In the genomic region with DNA sequence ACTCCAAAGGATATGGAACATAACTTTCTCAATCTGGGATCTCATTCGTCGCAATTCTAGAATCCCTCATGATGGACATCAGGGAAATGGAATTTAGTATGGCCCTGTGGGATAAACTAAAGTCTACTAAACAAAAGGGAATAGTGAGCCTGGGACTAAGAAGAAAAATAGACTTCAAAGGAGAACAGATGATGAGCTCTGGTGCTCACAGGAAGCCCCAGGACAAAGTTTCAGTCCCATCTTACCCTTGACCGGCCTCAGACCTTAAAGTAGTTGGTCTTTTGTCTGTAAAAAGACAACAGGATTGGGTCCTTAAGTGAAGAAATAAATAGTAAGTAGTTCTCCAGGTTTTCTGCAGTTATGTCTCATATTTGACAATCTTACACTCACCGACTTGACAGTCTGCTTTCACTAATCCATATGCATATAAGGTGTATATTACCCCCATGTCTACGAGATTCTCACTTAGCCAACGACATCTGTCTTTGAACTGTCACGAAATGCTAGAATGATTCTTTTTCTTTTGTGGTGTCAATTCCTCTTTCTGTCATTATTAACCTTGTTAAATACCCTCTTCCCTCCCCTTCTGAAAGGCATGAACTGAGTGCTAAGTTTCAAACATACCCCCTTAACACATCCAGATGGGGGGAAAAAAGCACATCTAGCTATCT, we compare ENCODE assay signal across 13 cellular contexts. TPM values are rescaled to one million over a fixed set of nuclear protein-coding genes. Genes with fewer than 3 reads are reported as not detected.
DNase-seq lines count a peak whose midpoint lies in the region; ATAC-seq and TF ChIP-seq lines count a peak whose summit lies in the region.
"Had no signal": no experiment of that assay in that cellular context is flagged by ENCODE, and none has a peak within 500 bp of the region (broad histone marks: within the 10 kb centered on the region; RNA-seq: fewer than 3 reads in every experiment).

No MANE protein-coding gene starts in this region.

- DNase-seq in GM06990 (ENCODE audit: extremely low read depth, insufficient read length) (peak; percentile 74), T-cell (no peak), osteocyte (ENCODE audit: extremely low spot score, unreplicated experiment) (no peak), foreskin keratinocyte (no peak)
- DNase-seq in CD8-positive, alpha-beta T cell = no peak
- DNase-seq: DMS79 treated with DMSO at 0.1 percent for 48 hours, heart right ventricle, NCI-H1930, pancreas, T-helper 1 cell had no signal

- H3K36me3 ChIP-seq in GM06990 (ENCODE audit: control insufficient read depth, insufficient read depth, low read length) = no peaks in the 10 kb centered on the region
- H3K36me3 ChIP-seq in CD8-positive, alpha-beta T cell (ENCODE audit: insufficient read depth, low read length) = no peaks in the 10 kb centered on the region
- H3K36me3 ChIP-seq: heart right ventricle, pancreas had no signal

- H3K9me3 ChIP-seq in CD8-positive, alpha-beta T cell (ENCODE audit: low read length) = no peaks in the 10 kb centered on the region
- H3K9me3 ChIP-seq: pancreas had no signal

- H3K27ac ChIP-seq in CD8-positive, alpha-beta T cell (ENCODE audit: low read depth, low read length) = no peak overlapping the region
- no peak overlapping the region for H3K27ac ChIP-seq in foreskin keratinocyte
- H3K27ac ChIP-seq: heart right ventricle, pancreas had no signal

- no peak overlapping the region for H3K4me3 Mint-ChIP-seq in T-cell
- no peak overlapping the region for H3K4me3 Mint-ChIP-seq in osteocyte (ENCODE audit: unreplicated experiment)
- no peak overlapping the region for H3K4me3 Mint-ChIP-seq in CD8-positive, alpha-beta T cell

- POLR2A ChIA-PET in T-cell (lab: Charles Lee) = no interaction called here
- POLR2A ChIA-PET in CD8-positive, alpha-beta T cell (lab: Charles Lee) = interaction anchor here (1.0 to 1.6 kb wide), 3 partner anchors 11 to 69 kb away, joined by 3 to 5 read pairs (median 4); partner anchors contain the start of gene IKZF1

- intact Hi-C loops in CD8-positive, alpha-beta T cell (cut with DNase I, micrococcal nuclease) = no loop called here

- H3K4me3 ChIP-seq in GM06990 (replicated peaks; ENCODE audit: low read depth, low read length) = no peak overlapping the region
- H3K4me3 ChIP-seq in CD8-positive, alpha-beta T cell (ENCODE audit: low read depth, low read length) = no peak overlapping the region
- H3K4me3 ChIP-seq: heart right ventricle, pancreas had no signal

- H3K27ac Mint-ChIP-seq in T-cell (no peak overlapping the region), osteocyte (ENCODE audit: unreplicated experiment) (no peak overlapping the region)
- no peak overlapping the region for H3K27ac Mint-ChIP-seq in CD8-positive, alpha-beta T cell

- no peaks in the 10 kb centered on the region for H3K27me3 ChIP-seq in GM06990 (replicated peaks; ENCODE audit: control insufficient read depth, insufficient read depth, low read length)
- no peaks in the 10 kb centered on the region for H3K27me3 ChIP-seq in CD8-positive, alpha-beta T cell (ENCODE audit: insufficient read depth, low read length)
- peaks cover 11% of the 10 kb centered on the region for H3K27me3 ChIP-seq in foreskin keratinocyte
- H3K27me3 ChIP-seq: pancreas had no signal

- no peaks in the 10 kb centered on the region for H3K27me3 Mint-ChIP-seq in T-cell
- H3K27me3 Mint-ChIP-seq in osteocyte (ENCODE audit: unreplicated experiment) = peaks cover 22% of the 10 kb centered on the region
- H3K27me3 Mint-ChIP-seq in CD8-positive, alpha-beta T cell (ENCODE audit: low read depth) = no peaks in the 10 kb centered on the region

- no peaks in the 10 kb centered on the region for H3K9me3 Mint-ChIP-seq in T-cell
- H3K9me3 Mint-ChIP-seq in osteocyte (ENCODE audit: unreplicated experiment) = no peaks in the 10 kb centered on the region
- H3K9me3 Mint-ChIP-seq in CD8-positive, alpha-beta T cell = no peaks in the 10 kb centered on the region

- H3K4me1 ChIP-seq in CD8-positive, alpha-beta T cell (ENCODE audit: insufficient read depth, low read length) = no peaks in the 10 kb centered on the region
- no peaks in the 10 kb centered on the region for H3K4me1 ChIP-seq in foreskin keratinocyte
- H3K4me1 ChIP-seq: pancreas had no signal

- CTCF ChIA-PET in T-cell (lab: Charles Lee) = interaction anchor here in 1 of 2 donors (0.5 kb wide), 1 partner anchor 35 kb away, joined by 5 read pairs; no protein-coding TSS in a partner anchor
- CTCF ChIA-PET in CD8-positive, alpha-beta T cell (lab: Charles Lee) = interaction anchor here (1.6 to 4.3 kb wide), 2 partner anchors 88 to 124 kb away, joined by 8 to 14 read pairs; no protein-coding TSS in a partner anchor

- no peaks in the 10 kb centered on the region for H3K36me3 Mint-ChIP-seq in T-cell
- H3K36me3 Mint-ChIP-seq in osteocyte (ENCODE audit: unreplicated experiment) = no peaks in the 10 kb centered on the region
- no peaks in the 10 kb centered on the region for H3K36me3 Mint-ChIP-seq in CD8-positive, alpha-beta T cell

- TF ChIP-seq CTCF in GM06990 (IDR thresholded peaks at IDR 0.05; ENCODE audit: insufficient read depth, low read length, poor library complexity, severe bottlenecking) (no peak), osteocyte (IDR thresholded peaks at IDR 0.05) (no peak), foreskin keratinocyte (conservative IDR thresholded peaks at IDR 0.05) (no peak)
- TF ChIP-seq CTCF in CD8-positive, alpha-beta T cell (IDR thresholded peaks at IDR 0.05) = no peak

- ATAC-seq in GM19043 (IDR thresholded peaks at IDR 0.05; ENCODE audit: low read depth, unreplicated experiment) (peak; percentile 76), HG02610 (IDR thresholded peaks at IDR 0.05; ENCODE audit: unreplicated experiment) (peak; percentile 50), HG03378 (IDR thresholded peaks at IDR 0.05; ENCODE audit: unreplicated experiment) (peak; percentile 60), T-cell (replicated peaks in 1 of 4) (no peak), foreskin keratinocyte (no peak)
- no peak for ATAC-seq in CD8-positive, alpha-beta T cell
- ATAC-seq: heart right ventricle, pancreas had no signal

- peaks cover 34 to 45% (median 38%) of the 10 kb centered on the region in 3 donors for H3K4me1 Mint-ChIP-seq in T-cell
- H3K4me1 Mint-ChIP-seq in osteocyte (ENCODE audit: unreplicated experiment) = no peaks in the 10 kb centered on the region
- peaks cover 34% of the 10 kb centered on the region for H3K4me1 Mint-ChIP-seq in CD8-positive, alpha-beta T cell (ENCODE audit: low read depth)

RNA-seq across cellular contexts. Expression of gene IKZF1, which starts 10.9 kb away (rescaled TPM):
- 100 to 1,000 TPM; 429 to 525 (median 494) TPM for total RNA-seq in T-cell
- not detected in 2 replicates for total RNA-seq in osteocyte
- 100 to 1,000 TPM; 248 TPM for total RNA-seq in CD8-positive, alpha-beta T cell
- total RNA-seq in foreskin keratinocyte = not detected in 2 replicates
- not detected in 2 replicates for polyA plus RNA-seq in foreskin keratinocyte

Comparison
In these comparisons a context has a peak if more than half of its experiments do, and no peak if none do; other contexts are left out.
1. ATAC-seq: peak in GM19043 (single experiment), HG02610 (single experiment) and HG03378 (single experiment); none in T-cell (0 of 4), CD8-positive, alpha-beta T cell (single experiment) and foreskin keratinocyte (single experiment).
2. RNA of gene IKZF1, which starts 10.9 kb away (total RNA-seq): 429 to 525 TPM in T-cell and 248 TPM in CD8-positive, alpha-beta T cell; not detected in osteocyte and not detected in foreskin keratinocyte; every median in the first group is over 100 times any median in the second.